ENCODE assay signal across 1 cellular context in the genomic region with DNA sequence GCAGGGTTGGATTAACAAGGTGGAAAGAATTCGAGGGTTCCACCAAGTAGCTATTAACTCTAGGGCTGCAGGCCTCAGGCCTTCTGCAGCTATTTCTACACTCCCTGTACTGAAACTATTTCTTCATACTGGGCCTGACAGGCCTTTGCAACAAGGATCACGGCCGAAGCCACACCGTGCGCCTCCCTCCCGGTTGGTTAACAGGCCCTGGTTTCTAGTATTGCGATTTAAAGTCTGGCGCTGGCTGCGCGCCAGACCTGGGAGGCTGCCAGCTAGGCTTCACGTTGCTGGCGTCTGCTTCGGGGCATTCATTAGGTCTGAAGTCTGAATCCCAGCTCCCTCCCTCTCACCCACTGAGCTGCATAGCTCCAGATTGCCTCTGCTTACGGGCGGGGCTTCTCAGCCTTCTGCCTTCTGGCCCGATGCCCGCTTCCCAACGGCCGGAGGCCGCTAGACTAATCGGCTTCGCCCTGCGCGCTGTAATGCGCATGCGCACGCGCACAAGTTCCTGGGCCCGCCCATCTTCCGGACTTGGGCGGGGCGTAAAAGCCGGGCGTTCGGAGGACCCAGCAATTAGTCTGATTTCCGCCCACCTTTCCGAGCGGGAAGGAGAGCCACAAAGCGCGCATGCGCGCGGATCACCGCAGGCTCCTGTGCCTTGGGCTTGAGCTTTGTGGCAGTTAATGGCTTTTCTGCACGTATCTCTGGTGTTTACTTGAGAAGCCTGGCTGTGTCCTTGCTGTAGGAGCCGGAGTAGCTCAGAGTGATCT.
TF ChIP-seq lines count a peak whose summit lies in the region.

No MANE protein-coding gene starts in this region.

TF ChIP-seq in HepG2, 621 proteins besides CTCF, POLR2A, EP300 and RAD21 (continued from another document and continues in another):
- TF ChIP-seq, protein P1, sequence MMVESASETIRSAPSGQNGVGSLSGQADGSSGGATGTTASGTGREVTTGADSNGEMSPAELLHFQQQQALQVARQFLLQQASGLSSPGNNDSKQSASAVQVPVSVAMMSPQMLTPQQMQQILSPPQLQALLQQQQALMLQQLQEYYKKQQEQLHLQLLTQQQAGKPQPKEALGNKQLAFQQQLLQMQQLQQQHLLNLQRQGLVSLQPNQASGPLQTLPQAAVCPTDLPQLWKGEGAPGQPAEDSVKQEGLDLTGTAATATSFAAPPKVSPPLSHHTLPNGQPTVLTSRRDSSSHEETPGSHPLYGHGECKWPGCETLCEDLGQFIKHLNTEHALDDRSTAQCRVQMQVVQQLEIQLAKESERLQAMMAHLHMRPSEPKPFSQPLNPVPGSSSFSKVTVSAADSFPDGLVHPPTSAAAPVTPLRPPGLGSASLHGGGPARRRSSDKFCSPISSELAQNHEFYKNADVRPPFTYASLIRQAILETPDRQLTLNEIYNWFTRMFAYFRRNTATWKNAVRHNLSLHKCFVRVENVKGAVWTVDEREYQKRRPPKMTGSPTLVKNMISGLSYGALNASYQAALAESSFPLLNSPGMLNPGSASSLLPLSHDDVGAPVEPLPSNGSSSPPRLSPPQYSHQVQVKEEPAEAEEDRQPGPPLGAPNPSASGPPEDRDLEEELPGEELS (CRISPR knock-in tag; IDR thresholded peaks at IDR 0.05), result peak; percentile 23; the same call in 1 of the 2 replicates
- 0 out of 2 replicates have a peak, but pooled peaks have one; percentile 58 for TF ChIP-seq ZNF431 (CRISPR knock-in tag; IDR thresholded peaks at IDR 0.05; ENCODE audit: borderline replicate concordance, low read depth)
- peak; percentile 81 for TF ChIP-seq HNRNPLL (IDR thresholded peaks at IDR 0.05; ENCODE audit: low read depth, low read length, poor library complexity, severe bottlenecking)
- TF ChIP-seq ZNF615 (CRISPR knock-in tag; IDR thresholded peaks at IDR 0.05; ENCODE audit: borderline replicate concordance), result 0 out of 2 replicates have a peak, but pooled peaks have one; percentile 11
- TF ChIP-seq ETV6 (CRISPR knock-in tag; conservative IDR thresholded peaks at IDR 0.05), result 0 out of 2 replicates have a peak, but pooled peaks have one; percentile 20
- TF ChIP-seq MXI1 (IDR thresholded peaks at IDR 0.05; ENCODE audit: borderline replicate concordance, low read depth, low read length), result peak; percentile 29; the same call in 1 of the 3 replicates
- TF ChIP-seq, protein P2, sequence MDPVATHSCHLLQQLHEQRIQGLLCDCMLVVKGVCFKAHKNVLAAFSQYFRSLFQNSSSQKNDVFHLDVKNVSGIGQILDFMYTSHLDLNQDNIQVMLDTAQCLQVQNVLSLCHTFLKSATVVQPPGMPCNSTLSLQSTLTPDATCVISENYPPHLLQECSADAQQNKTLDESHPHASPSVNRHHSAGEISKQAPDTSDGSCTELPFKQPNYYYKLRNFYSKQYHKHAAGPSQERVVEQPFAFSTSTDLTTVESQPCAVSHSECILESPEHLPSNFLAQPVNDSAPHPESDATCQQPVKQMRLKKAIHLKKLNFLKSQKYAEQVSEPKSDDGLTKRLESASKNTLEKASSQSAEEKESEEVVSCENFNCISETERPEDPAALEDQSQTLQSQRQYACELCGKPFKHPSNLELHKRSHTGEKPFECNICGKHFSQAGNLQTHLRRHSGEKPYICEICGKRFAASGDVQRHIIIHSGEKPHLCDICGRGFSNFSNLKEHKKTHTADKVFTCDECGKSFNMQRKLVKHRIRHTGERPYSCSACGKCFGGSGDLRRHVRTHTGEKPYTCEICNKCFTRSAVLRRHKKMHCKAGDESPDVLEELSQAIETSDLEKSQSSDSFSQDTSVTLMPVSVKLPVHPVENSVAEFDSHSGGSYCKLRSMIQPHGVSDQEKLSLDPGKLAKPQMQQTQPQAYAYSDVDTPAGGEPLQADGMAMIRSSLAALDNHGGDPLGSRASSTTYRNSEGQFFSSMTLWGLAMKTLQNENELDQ (CRISPR knock-in tag; IDR thresholded peaks at IDR 0.05; ENCODE audit: borderline replicate concordance), result no peak
- TF ChIP-seq, protein P3, sequence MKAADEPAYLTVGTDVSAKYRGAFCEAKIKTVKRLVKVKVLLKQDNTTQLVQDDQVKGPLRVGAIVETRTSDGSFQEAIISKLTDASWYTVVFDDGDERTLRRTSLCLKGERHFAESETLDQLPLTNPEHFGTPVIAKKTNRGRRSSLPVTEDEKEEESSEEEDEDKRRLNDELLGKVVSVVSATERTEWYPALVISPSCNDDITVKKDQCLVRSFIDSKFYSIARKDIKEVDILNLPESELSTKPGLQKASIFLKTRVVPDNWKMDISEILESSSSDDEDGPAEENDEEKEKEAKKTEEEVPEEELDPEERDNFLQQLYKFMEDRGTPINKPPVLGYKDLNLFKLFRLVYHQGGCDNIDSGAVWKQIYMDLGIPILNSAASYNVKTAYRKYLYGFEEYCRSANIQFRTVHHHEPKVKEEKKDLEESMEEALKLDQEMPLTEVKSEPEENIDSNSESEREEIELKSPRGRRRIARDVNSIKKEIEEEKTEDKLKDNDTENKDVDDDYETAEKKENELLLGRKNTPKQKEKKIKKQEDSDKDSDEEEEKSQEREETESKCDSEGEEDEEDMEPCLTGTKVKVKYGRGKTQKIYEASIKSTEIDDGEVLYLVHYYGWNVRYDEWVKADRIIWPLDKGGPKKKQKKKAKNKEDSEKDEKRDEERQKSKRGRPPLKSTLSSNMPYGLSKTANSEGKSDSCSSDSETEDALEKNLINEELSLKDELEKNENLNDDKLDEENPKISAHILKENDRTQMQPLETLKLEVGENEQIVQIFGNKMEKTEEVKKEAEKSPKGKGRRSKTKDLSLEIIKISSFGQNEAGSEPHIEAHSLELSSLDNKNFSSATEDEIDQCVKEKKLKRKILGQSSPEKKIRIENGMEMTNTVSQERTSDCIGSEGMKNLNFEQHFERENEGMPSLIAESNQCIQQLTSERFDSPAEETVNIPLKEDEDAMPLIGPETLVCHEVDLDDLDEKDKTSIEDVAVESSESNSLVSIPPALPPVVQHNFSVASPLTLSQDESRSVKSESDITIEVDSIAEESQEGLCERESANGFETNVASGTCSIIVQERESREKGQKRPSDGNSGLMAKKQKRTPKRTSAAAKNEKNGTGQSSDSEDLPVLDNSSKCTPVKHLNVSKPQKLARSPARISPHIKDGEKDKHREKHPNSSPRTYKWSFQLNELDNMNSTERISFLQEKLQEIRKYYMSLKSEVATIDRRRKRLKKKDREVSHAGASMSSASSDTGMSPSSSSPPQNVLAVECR (CRISPR knock-in tag; IDR thresholded peaks at IDR 0.05; ENCODE audit: borderline replicate concordance), result peak; percentile 79; the same call in 1 of the 2 replicates
- TF ChIP-seq ZNF331 (CRISPR knock-in tag; IDR thresholded peaks at IDR 0.05), result peak; percentile 51; the same call in 1 of the 2 replicates
- TF ChIP-seq, protein P4, sequence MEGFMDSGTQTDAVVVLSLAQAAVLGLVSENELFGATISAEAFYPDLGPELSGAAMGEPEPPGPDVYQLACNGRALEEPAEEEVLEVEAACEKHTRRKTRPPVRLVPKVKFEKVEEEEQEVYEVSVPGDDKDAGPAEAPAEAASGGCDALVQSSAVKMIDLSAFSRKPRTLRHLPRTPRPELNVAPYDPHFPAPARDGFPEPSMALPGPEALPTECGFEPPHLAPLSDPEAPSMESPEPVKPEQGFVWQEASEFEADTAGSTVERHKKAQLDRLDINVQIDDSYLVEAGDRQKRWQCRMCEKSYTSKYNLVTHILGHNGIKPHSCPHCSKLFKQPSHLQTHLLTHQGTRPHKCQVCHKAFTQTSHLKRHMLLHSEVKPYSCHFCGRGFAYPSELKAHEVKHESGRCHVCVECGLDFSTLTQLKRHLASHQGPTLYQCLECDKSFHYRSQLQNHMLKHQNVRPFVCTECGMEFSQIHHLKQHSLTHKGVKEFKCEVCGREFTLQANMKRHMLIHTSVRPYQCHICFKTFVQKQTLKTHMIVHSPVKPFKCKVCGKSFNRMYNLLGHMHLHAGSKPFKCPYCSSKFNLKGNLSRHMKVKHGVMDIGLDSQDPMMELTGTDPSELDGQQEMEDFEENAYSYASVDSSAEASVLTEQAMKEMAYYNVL (CRISPR knock-in tag; IDR thresholded peaks at IDR 0.05; ENCODE audit: borderline replicate concordance), result peak; percentile 31; the same call in 1 of the 2 replicates
- TF ChIP-seq, protein P5, sequence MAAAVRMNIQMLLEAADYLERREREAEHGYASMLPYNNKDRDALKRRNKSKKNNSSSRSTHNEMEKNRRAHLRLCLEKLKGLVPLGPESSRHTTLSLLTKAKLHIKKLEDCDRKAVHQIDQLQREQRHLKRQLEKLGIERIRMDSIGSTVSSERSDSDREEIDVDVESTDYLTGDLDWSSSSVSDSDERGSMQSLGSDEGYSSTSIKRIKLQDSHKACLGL (CRISPR knock-in tag; IDR thresholded peaks at IDR 0.05), result peak; percentile 86
- peak; percentile 63 for TF ChIP-seq ZSCAN20 (CRISPR knock-in tag; IDR thresholded peaks at IDR 0.05; ENCODE audit: borderline replicate concordance)
- peak; percentile 84; the same call in 1 of the 2 replicates for TF ChIP-seq PAX8 (CRISPR knock-in tag; IDR thresholded peaks at IDR 0.05; ENCODE audit: borderline replicate concordance)
- TF ChIP-seq, protein P6, sequence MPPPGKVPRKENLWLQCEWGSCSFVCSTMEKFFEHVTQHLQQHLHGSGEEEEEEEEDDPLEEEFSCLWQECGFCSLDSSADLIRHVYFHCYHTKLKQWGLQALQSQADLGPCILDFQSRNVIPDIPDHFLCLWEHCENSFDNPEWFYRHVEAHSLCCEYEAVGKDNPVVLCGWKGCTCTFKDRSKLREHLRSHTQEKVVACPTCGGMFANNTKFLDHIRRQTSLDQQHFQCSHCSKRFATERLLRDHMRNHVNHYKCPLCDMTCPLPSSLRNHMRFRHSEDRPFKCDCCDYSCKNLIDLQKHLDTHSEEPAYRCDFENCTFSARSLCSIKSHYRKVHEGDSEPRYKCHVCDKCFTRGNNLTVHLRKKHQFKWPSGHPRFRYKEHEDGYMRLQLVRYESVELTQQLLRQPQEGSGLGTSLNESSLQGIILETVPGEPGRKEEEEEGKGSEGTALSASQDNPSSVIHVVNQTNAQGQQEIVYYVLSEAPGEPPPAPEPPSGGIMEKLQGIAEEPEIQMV (CRISPR knock-in tag; IDR thresholded peaks at IDR 0.05; ENCODE audit: low read depth), result 0 out of 2 replicates have a peak, but pooled peaks have one; percentile 48
- TF ChIP-seq, protein P7, sequence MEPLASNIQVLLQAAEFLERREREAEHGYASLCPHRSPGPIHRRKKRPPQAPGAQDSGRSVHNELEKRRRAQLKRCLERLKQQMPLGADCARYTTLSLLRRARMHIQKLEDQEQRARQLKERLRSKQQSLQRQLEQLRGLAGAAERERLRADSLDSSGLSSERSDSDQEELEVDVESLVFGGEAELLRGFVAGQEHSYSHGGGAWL (CRISPR knock-in tag; IDR thresholded peaks at IDR 0.05), result peak; percentile 51; the same call in 1 of the 2 replicates
- no peak; the same call in 1 of the 2 replicates for TF ChIP-seq PPARG (CRISPR knock-in tag; conservative IDR thresholded peaks at IDR 0.05)
- TF ChIP-seq RARG (CRISPR knock-in tag; IDR thresholded peaks at IDR 0.05; ENCODE audit: low read depth), result 0 out of 2 replicates have a peak, but pooled peaks have one; percentile 81
- peak; percentile 39; the same call in 1 of the 2 replicates for TF ChIP-seq MYC (CRISPR knock-in tag; IDR thresholded peaks at IDR 0.05; ENCODE audit: borderline replicate concordance)
- TF ChIP-seq SOX6 (IDR thresholded peaks at IDR 0.05), result no peak
- peak; percentile 52 for TF ChIP-seq SOX6 (CRISPR knock-in tag; IDR thresholded peaks at IDR 0.05)
- TF ChIP-seq, protein P8, sequence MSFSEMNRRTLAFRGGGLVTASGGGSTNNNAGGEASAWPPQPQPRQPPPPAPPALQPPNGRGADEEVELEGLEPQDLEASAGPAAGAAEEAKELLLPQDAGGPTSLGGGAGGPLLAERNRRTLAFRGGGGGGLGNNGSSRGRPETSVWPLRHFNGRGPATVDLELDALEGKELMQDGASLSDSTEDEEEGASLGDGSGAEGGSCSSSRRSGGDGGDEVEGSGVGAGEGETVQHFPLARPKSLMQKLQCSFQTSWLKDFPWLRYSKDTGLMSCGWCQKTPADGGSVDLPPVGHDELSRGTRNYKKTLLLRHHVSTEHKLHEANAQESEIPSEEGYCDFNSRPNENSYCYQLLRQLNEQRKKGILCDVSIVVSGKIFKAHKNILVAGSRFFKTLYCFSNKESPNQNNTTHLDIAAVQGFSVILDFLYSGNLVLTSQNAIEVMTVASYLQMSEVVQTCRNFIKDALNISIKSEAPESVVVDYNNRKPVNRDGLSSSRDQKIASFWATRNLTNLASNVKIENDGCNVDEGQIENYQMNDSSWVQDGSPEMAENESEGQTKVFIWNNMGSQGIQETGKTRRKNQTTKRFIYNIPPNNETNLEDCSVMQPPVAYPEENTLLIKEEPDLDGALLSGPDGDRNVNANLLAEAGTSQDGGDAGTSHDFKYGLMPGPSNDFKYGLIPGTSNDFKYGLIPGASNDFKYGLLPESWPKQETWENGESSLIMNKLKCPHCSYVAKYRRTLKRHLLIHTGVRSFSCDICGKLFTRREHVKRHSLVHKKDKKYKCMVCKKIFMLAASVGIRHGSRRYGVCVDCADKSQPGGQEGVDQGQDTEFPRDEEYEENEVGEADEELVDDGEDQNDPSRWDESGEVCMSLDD (CRISPR knock-in tag; IDR thresholded peaks at IDR 0.05; ENCODE audit: borderline replicate concordance), result no peak
- 0 out of 2 replicates have a peak, but pooled peaks have one; percentile 45 for TF ChIP-seq DR1 (CRISPR knock-in tag; IDR thresholded peaks at IDR 0.05)
- peak; percentile 71; the same call in 1 of the 2 replicates for TF ChIP-seq HIVEP1 (CRISPR knock-in tag; IDR thresholded peaks at IDR 0.05)
- TF ChIP-seq KDM4B (CRISPR knock-in tag; IDR thresholded peaks at IDR 0.05), result peak; percentile 40; the same call in 1 of the 2 replicates
- TF ChIP-seq, protein P9, sequence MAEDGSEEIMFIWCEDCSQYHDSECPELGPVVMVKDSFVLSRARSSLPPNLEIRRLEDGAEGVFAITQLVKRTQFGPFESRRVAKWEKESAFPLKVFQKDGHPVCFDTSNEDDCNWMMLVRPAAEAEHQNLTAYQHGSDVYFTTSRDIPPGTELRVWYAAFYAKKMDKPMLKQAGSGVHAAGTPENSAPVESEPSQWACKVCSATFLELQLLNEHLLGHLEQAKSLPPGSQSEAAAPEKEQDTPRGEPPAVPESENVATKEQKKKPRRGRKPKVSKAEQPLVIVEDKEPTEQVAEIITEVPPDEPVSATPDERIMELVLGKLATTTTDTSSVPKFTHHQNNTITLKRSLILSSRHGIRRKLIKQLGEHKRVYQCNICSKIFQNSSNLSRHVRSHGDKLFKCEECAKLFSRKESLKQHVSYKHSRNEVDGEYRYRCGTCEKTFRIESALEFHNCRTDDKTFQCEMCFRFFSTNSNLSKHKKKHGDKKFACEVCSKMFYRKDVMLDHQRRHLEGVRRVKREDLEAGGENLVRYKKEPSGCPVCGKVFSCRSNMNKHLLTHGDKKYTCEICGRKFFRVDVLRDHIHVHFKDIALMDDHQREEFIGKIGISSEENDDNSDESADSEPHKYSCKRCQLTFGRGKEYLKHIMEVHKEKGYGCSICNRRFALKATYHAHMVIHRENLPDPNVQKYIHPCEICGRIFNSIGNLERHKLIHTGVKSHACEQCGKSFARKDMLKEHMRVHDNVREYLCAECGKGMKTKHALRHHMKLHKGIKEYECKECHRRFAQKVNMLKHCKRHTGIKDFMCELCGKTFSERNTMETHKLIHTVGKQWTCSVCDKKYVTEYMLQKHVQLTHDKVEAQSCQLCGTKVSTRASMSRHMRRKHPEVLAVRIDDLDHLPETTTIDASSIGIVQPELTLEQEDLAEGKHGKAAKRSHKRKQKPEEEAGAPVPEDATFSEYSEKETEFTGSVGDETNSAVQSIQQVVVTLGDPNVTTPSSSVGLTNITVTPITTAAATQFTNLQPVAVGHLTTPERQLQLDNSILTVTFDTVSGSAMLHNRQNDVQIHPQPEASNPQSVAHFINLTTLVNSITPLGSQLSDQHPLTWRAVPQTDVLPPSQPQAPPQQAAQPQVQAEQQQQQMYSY (CRISPR knock-in tag; IDR thresholded peaks at IDR 0.05), result peak; percentile 56; the same call in 1 of the 2 replicates
